Comparison of ENCODE assay signal across 9 cellular contexts in genomic region chr1:72281637-72282270, GRCh38. TPM values are rescaled to one million over a fixed set of nuclear protein-coding genes. Genes with fewer than 3 reads are reported as not detected.
A peak's percentile ranks its signal among the peaks of the same experiment; 100 is the strongest.
DNase-seq lines count a peak whose midpoint lies in the region; ATAC-seq and TF ChIP-seq lines count a peak whose summit lies in the region.
"Had no signal": no experiment of that assay in that cellular context is flagged by ENCODE, and none has a peak within 500 bp of the region (broad histone marks: within the 10 kb centered on the region; RNA-seq: fewer than 3 reads in every experiment).

No MANE protein-coding gene starts in this region.

- CTCF ChIA-PET in HEK293T (lab: Yijun Ruan, JAX), result no interaction called here

- no peaks in the 10 kb centered on the region for H3K36me3 ChIP-seq in upper lobe of left lung

- TF ChIP-seq EP300 in upper lobe of left lung (IDR thresholded peaks at IDR 0.05), result no peak

- WGBS in upper lobe of left lung, 2 donors, result 7 to 11% methylated on average over 10 of the region's 10 CpGs

- TF ChIP-seq CTCF in upper lobe of left lung (IDR thresholded peaks at IDR 0.05), result no peak

- H3K4me1 ChIP-seq in upper lobe of left lung, result peaks cover 0 to 21% (median 7%) of the 10 kb centered on the region in 4 donors

- POLR2A ChIA-PET in HEK293T (lab: Yijun Ruan, JAX), result no interaction called here

- DNase-seq in AG20443 (ENCODE audit: low spot score) (peak; percentile 4), HEK293T (ENCODE audit: extremely low spot score) (peak; percentile 9), left kidney (ENCODE audit: low read depth, low spot score) (peak; percentile 33), upper lobe of left lung (peak in 1 of 2 donors; percentile 20), NCI-H1436 (lab: John Stamatoyannopoulos, UW) (no peak)

- no peaks in the 10 kb centered on the region for H3K9me3 ChIP-seq in upper lobe of left lung

- H3K27me3 ChIP-seq in upper lobe of left lung, result no peaks in the 10 kb centered on the region

- no peak for ATAC-seq in upper lobe of left lung (ENCODE audit: low FRiP score in 2 of 2)
- no peak for ATAC-seq in GM19452 (IDR thresholded peaks at IDR 0.05; ENCODE audit: unreplicated experiment)
- no peak for ATAC-seq in GM19395 (IDR thresholded peaks at IDR 0.05; ENCODE audit: unreplicated experiment)

- TF ChIP-seq POLR2A in upper lobe of left lung (IDR thresholded peaks at IDR 0.05), result no peak

- H3K27ac ChIP-seq in angular gyrus (ENCODE audit: low read depth, low read length) (peak overlapping the region; percentile 84), upper lobe of left lung (peak overlapping the region in 3 of 4 donors; percentile 19 to 86 (median 55))
- H3K27ac ChIP-seq: epithelial cell of prostate had no signal

- H3K4me3 ChIP-seq in upper lobe of left lung, result peak overlapping the region in 3 of 4 donors; percentile 51 to 76 (median 58)

TF ChIP-seq in HEK293T, 16 proteins besides CTCF, POLR2A, EP300 and RAD21:
- 0 out of 2 replicates have a peak, but pooled peaks have one; percentile 29 for TF ChIP-seq CTBP1 (IDR thresholded peaks at IDR 0.05; ENCODE audit: borderline replicate concordance)
- TF ChIP-seq ELF4 (IDR thresholded peaks at IDR 0.05), result no peak
- no peak for TF ChIP-seq SP1 (IDR thresholded peaks at IDR 0.05)
- 0 out of 2 replicates have a peak, but pooled peaks have one; percentile 48 for TF ChIP-seq TARDBP (IDR thresholded peaks at IDR 0.05)
- TF ChIP-seq, protein P1, sequence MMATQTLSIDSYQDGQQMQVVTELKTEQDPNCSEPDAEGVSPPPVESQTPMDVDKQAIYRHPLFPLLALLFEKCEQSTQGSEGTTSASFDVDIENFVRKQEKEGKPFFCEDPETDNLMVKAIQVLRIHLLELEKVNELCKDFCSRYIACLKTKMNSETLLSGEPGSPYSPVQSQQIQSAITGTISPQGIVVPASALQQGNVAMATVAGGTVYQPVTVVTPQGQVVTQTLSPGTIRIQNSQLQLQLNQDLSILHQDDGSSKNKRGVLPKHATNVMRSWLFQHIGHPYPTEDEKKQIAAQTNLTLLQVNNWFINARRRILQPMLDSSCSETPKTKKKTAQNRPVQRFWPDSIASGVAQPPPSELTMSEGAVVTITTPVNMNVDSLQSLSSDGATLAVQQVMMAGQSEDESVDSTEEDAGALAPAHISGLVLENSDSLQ (IDR thresholded peaks at IDR 0.05), result no peak
- TF ChIP-seq FOXA1 (IDR thresholded peaks at IDR 0.05), result no peak
- no peak for TF ChIP-seq NFRKB (IDR thresholded peaks at IDR 0.05)
- no peak for TF ChIP-seq L3MBTL2 (conservative IDR thresholded peaks at IDR 0.05)

RNA-seq across cellular contexts. Expression of gene NEGR1, which starts 0.6 kb away (rescaled TPM):
- total RNA-seq in upper lobe of left lung, result 10 to 100 TPM in 2 of 6 donors, 1 to 10 TPM in 4; 3.1 to 14.7 (median 8.9) TPM
